2 cellular contexts compared by ENCODE assay signal in the genomic region with DNA sequence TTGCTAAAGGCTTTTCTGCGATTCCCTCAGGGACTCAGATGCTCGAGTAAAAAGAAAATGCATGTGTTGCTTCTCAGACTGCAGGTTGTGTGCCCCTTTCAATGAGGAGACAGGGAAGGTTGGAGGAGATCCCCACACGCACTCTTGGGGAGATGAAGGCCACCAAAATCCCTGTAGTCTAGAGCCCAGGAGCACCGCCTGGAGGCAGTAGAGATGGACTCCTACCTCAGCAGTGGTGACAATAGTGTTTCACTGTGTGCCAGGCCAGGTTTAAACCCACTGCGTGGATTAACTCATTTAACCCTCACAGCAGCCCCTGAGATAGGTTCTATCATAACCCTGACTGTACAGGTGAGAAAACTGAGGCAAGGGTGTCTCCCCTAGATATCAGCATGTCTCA.
TF ChIP-seq lines count a peak whose summit lies in the region.

No MANE protein-coding gene starts in this region.

TF ChIP-seq in GM23338, 12 proteins besides CTCF, POLR2A, EP300 and RAD21 (continues in another document):
- no peak for TF ChIP-seq EZH2phosphoT487 (IDR thresholded peaks at IDR 0.05; ENCODE audit: unreplicated experiment)
- TF ChIP-seq CREB1 (CRISPR knock-in tag; IDR thresholded peaks at IDR 0.05; ENCODE audit: low read depth): no peak
- TF ChIP-seq, protein P1, sequence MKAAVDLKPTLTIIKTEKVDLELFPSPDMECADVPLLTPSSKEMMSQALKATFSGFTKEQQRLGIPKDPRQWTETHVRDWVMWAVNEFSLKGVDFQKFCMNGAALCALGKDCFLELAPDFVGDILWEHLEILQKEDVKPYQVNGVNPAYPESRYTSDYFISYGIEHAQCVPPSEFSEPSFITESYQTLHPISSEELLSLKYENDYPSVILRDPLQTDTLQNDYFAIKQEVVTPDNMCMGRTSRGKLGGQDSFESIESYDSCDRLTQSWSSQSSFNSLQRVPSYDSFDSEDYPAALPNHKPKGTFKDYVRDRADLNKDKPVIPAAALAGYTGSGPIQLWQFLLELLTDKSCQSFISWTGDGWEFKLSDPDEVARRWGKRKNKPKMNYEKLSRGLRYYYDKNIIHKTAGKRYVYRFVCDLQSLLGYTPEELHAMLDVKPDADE (IDR thresholded peaks at IDR 0.05): no peak
- no peak for TF ChIP-seq ZNF114 (CRISPR knock-in tag; IDR thresholded peaks at IDR 0.05)
- no peak for TF ChIP-seq ZNF331 (CRISPR knock-in tag; IDR thresholded peaks at IDR 0.05; ENCODE audit: low read depth)
- TF ChIP-seq EZH2 (IDR thresholded peaks at IDR 0.05; ENCODE audit: low read depth, unreplicated experiment): no peak
- no peak for TF ChIP-seq ZNF462 (CRISPR knock-in tag; IDR thresholded peaks at IDR 0.05)
- TF ChIP-seq NANOG (IDR thresholded peaks at IDR 0.05; ENCODE audit: borderline replicate concordance): no peak
- TF ChIP-seq POLR2AphosphoS5 (IDR thresholded peaks at IDR 0.05; ENCODE audit: low read depth): no peak
- no peak for TF ChIP-seq STAT1 (IDR thresholded peaks at IDR 0.05; ENCODE audit: unreplicated experiment)
- TF ChIP-seq JUNB (IDR thresholded peaks at IDR 0.05; ENCODE audit: unreplicated experiment): no peak

TF ChIP-seq in K562, 482 proteins besides CTCF, POLR2A, EP300 and RAD21:
- TF ChIP-seq HNRNPUL1 (IDR thresholded peaks at IDR 0.05; ENCODE audit: low read length): no peak
- TF ChIP-seq CREB3 (tag; conservative IDR thresholded peaks at IDR 0.05; ENCODE audit: low read depth): no peak
- no peak for TF ChIP-seq SAFB2 (IDR thresholded peaks at IDR 0.05; ENCODE audit: borderline replicate concordance, low read depth, low read length, severe bottlenecking)
- TF ChIP-seq ZBTB17 (CRISPR knock-in tag; IDR thresholded peaks at IDR 0.05): no peak
